1 cellular context compared by ENCODE assay signal in the genomic region with DNA sequence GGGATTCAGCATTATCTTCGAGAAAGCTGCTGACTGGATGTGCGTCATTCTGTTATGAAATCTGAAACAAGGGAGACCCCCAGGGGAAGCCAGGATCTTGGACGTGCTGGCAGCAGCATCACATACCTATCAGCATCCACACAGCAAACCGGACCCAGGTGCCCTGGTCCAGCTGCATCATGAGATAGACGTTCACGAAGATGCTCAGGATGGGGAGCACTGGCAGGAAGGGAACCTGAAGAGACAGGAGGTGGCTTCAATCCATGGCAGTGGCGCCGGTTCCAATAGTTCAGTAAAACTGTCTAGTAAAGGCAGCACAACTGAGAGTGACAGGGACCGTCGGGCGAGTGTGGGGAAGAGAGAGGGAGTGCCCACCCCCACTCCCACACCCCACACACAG.
TF ChIP-seq lines count a peak whose summit lies in the region.

No MANE protein-coding gene starts in this region.

TF ChIP-seq in endothelial cell of umbilical vein, 7 proteins besides CTCF, POLR2A, EP300 and RAD21:
- TF ChIP-seq, protein P1, sequence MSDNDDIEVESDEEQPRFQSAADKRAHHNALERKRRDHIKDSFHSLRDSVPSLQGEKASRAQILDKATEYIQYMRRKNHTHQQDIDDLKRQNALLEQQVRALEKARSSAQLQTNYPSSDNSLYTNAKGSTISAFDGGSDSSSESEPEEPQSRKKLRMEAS (IDR thresholded peaks at IDR 0.05; ENCODE audit: insufficient read depth, insufficient read length) = no peak
- no peak for TF ChIP-seq POLR2AphosphoS5 (IDR thresholded peaks at IDR 0.05; ENCODE audit: insufficient read depth, low read depth, low read length)
- no peak for TF ChIP-seq JUN (IDR thresholded peaks at IDR 0.05; ENCODE audit: borderline replicate concordance, insufficient read depth, insufficient read length, low read depth)
- no peak for TF ChIP-seq FOS (IDR thresholded peaks at IDR 0.05; ENCODE audit: borderline replicate concordance, insufficient read depth, low read length)
- no peak for TF ChIP-seq MYC (IDR thresholded peaks at IDR 0.05; ENCODE audit: low read depth, low read length)
- no peak for TF ChIP-seq GATA2 (IDR thresholded peaks at IDR 0.05; ENCODE audit: insufficient read depth, insufficient read length, low read depth, low read length)
- no peak for TF ChIP-seq EZH2 (IDR thresholded peaks at IDR 0.05; ENCODE audit: borderline replicate concordance, low read depth, low read length, severe bottlenecking)
